Comparison of ENCODE assay signal across 12 cellular contexts in the genomic region with DNA sequence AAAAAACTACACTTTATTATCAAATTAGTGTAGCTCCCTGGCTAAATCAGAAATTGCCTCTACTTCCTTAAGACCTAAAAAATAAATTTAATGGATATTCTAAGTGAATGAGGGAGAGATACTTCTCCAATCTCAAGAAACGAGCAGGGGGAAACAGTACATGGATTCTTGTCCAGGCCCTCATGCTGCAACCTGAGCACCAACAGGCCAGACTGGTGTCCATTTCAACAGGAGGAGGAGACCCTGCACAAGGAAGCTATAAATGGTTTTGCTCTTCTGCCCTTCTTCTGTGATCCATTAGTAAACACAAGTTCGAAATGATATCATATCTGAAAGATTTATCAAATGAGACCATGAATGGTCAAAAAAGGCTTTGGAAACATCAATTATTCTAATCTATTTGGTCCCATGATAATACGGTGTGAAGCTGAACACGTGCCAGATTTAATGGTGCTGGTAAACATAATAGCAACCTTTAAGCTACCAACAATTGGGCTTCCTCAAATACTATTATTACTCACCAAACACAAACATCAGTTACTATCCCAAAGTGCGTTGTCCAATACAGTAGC.
A peak's percentile ranks its signal among the peaks of the same experiment; 100 is the strongest.
DNase-seq lines count a peak whose midpoint lies in the region; ATAC-seq, FAIRE-seq and TF ChIP-seq lines count a peak whose summit lies in the region.
"Had no signal": no experiment of that assay in that cellular context is flagged by ENCODE, and none has a peak within 500 bp of the region (broad histone marks: within the 10 kb centered on the region; RNA-seq: fewer than 3 reads in every experiment).

No MANE protein-coding gene starts in this region.

- DNase-seq in HepG2 (ENCODE audit: low spot score): no peak
- no peak for DNase-seq in right lobe of liver
- peak; percentile 20 for DNase-seq in RPMI7951 (ENCODE audit: low read depth)
- peak; percentile 36 for DNase-seq in glomerular visceral epithelial cell (ENCODE audit: extremely low spot score)
- DNase-seq in type B pancreatic cell (ENCODE audit: extremely low spot score, unreplicated experiment): no peak
- DNase-seq in small intestine: no peak
- DNase-seq: CD8-positive, alpha-beta memory T cell; effector memory CD8-positive, alpha-beta T cell; islet precursor cell; right cardiac atrium had no signal

- no peak for TF ChIP-seq RAD21 in HepG2 (CRISPR knock-in tag; IDR thresholded peaks at IDR 0.05)

- H4K20me1 ChIP-seq in HepG2 (ENCODE audit: insufficient read depth, low read length): no peaks in the 10 kb centered on the region

- POLR2A ChIA-PET in HepG2 (lab: Yijun Ruan, JAX): interaction anchor here (0.6 to 1.2 kb wide), 3 partner anchors 13 to 396 kb away, joined by 3 read pairs; no protein-coding TSS in a partner anchor

- H3K27ac ChIP-seq in HepG2 (ENCODE audit: extremely low read length, insufficient read depth, low read length) (no peak overlapping the region), right lobe of liver (no peak overlapping the region), small intestine (ENCODE audit: low read depth in 1 of 2, low read length in 1 of 2) (no peak overlapping the region)

- no peak overlapping the region for H3K9ac ChIP-seq in HepG2 (ENCODE audit: insufficient read depth, low read depth, low read length)

- H3K9me3 ChIP-seq in HepG2 (ENCODE audit: low read length) (no peaks in the 10 kb centered on the region), right lobe of liver (no peaks in the 10 kb centered on the region), small intestine (ENCODE audit: control insufficient read depth, low read depth) (no peaks in the 10 kb centered on the region)

- CTCF ChIA-PET in HepG2 (lab: Yijun Ruan, JAX; ENCODE audit: low intra/inter-chr PET ratio, low total read pairs): no interaction called here

- ATAC-seq in HepG2: no peak
- no peak for ATAC-seq in right lobe of liver
- ATAC-seq in HG02973 (IDR thresholded peaks at IDR 0.05; ENCODE audit: unreplicated experiment): no peak
- no peak for ATAC-seq in GM18867 (IDR thresholded peaks at IDR 0.05; ENCODE audit: unreplicated experiment)
- ATAC-seq: effector memory CD8-positive, alpha-beta T cell; right cardiac atrium had no signal

- BruUV-seq in HepG2 (replicated peaks; lab: Mats Ljungman, UMichigan): no TSS peak

- 92% methylated on average over 5 of the region's 5 CpGs for WGBS in HepG2 (ENCODE audit: low lambda C conversion rate)
- WGBS in right lobe of liver (ENCODE audit: insufficient coverage, low coverage, low lambda C conversion rate, missing lambda C conversion rate): 79% methylated on average over 5 of the region's 5 CpGs
- 30 to 60% (median 44%) methylated on average over 5 of the region's 5 CpGs for WGBS in small intestine, 3 donors

- peak overlapping the region; percentile 85 for H3K4me3 Mint-ChIP-seq in type B pancreatic cell

- peaks cover 5% of the 10 kb centered on the region for H3K9me3 Mint-ChIP-seq in type B pancreatic cell
- H3K9me3 Mint-ChIP-seq: CD8-positive, alpha-beta memory T cell; effector memory CD8-positive, alpha-beta T cell had no signal

- H3K36me3 Mint-ChIP-seq in type B pancreatic cell: peaks cover 24% of the 10 kb centered on the region
- H3K36me3 Mint-ChIP-seq: CD8-positive, alpha-beta memory T cell had no signal

- H3K79me2 ChIP-seq in HepG2 (ENCODE audit: insufficient read depth, low read length): peaks cover 57% of the 10 kb centered on the region

- H3K4me3 ChIP-seq in HepG2 (replicated peaks in 1 of 3; ENCODE audit: insufficient read depth in 1 of 3, low read depth in 2 of 3, low read length in 3 of 3): no peak overlapping the region
- no peak overlapping the region for H3K4me3 ChIP-seq in right lobe of liver
- H3K4me3 ChIP-seq in small intestine (ENCODE audit: low read depth in 1 of 2, low read length in 2 of 2): no peak overlapping the region

- H3K4me1 ChIP-seq in HepG2 (ENCODE audit: insufficient read depth, low read length) (peaks cover 91% of the 10 kb centered on the region), right lobe of liver (peaks cover 0 to 14% (median 2%) of the 10 kb centered on the region in 4 donors), small intestine (ENCODE audit: control insufficient read depth in 2 of 2, insufficient read depth in 1 of 2, low read depth in 1 of 2, low read length in 1 of 2) (peaks cover 0 to 3% of the 10 kb centered on the region in 2 donors)

- peak overlapping the region; percentile 29; the same call in 1 of the 2 replicates for H3K4me2 ChIP-seq in HepG2 (ENCODE audit: low read depth, low read length)

- intact Hi-C loops in HepG2 (cut with micrococcal nuclease; ENCODE audit: unreplicated experiment): no loop called here
- intact Hi-C loops in right lobe of liver (cut with DNase I): no loop called here

- H3K27me3 ChIP-seq in HepG2 (ENCODE audit: control insufficient read depth in 1 of 2, insufficient read depth in 2 of 2, low read length in 2 of 2): no peaks in the 10 kb centered on the region
- H3K27me3 ChIP-seq in right lobe of liver: no peaks in the 10 kb centered on the region
- no peaks in the 10 kb centered on the region for H3K27me3 ChIP-seq in small intestine (ENCODE audit: control insufficient read depth in 2 of 2, insufficient read depth in 2 of 2, low read length in 2 of 2)

- peaks cover 43% of the 10 kb centered on the region for H3K4me1 Mint-ChIP-seq in type B pancreatic cell (ENCODE audit: unreplicated experiment)

- TF ChIP-seq CTCF in HepG2 (CRISPR knock-in tag; IDR thresholded peaks at IDR 0.05) (no peak), right lobe of liver (IDR thresholded peaks at IDR 0.05) (no peak), type B pancreatic cell (conservative IDR thresholded peaks at IDR 0.05) (no peak)

- no peaks in the 10 kb centered on the region for H3K27me3 Mint-ChIP-seq in type B pancreatic cell

- TF ChIP-seq EP300 in HepG2 (IDR thresholded peaks at IDR 0.05; ENCODE audit: low read depth in 2 of 2, low read length in 2 of 2) (no peak), HepG2 (CRISPR knock-in tag; IDR thresholded peaks at IDR 0.05; ENCODE audit: borderline replicate concordance) (no peak)

- H3K36me3 ChIP-seq in HepG2 (replicated peaks in 1 of 2; ENCODE audit: control insufficient read depth in 1 of 2, insufficient read depth in 2 of 2, low read length in 2 of 2): no peaks in the 10 kb centered on the region
- no peaks in the 10 kb centered on the region for H3K36me3 ChIP-seq in right lobe of liver
- no peaks in the 10 kb centered on the region for H3K36me3 ChIP-seq in small intestine (ENCODE audit: control insufficient read depth in 2 of 2, insufficient read depth in 2 of 2, low read length in 2 of 2)

- in situ Hi-C loops in HepG2 (cut with HindIII; ENCODE audit: extremely low pct_ligation_motif_present, low pct_unique_long_range_greater_than_20kb): no loop called here

- FAIRE-seq in HepG2 (lab: Jason Lieb, UNC): no peak
- no peak for FAIRE-seq in small intestine (lab: Jason Lieb, UNC)

- TF ChIP-seq POLR2A in HepG2 (IDR thresholded peaks at IDR 0.05; ENCODE audit: insufficient read depth in 1 of 2, low read depth in 2 of 2, low read length in 2 of 2) (no peak), right lobe of liver (IDR thresholded peaks at IDR 0.05) (no peak)

- H3K27ac Mint-ChIP-seq in type B pancreatic cell: peak overlapping the region; percentile 98

- H2AFZ ChIP-seq in HepG2 (ENCODE audit: low read length): no peak overlapping the region

TF ChIP-seq in HepG2, 621 proteins besides CTCF, POLR2A, EP300 and RAD21:
- TF ChIP-seq TBL1XR1 (IDR thresholded peaks at IDR 0.05; ENCODE audit: borderline replicate concordance, low read length, partially characterized antibody) (no peak), MIER2 (CRISPR knock-in tag; IDR thresholded peaks at IDR 0.05) (no peak), HOXA3 (CRISPR knock-in tag; IDR thresholded peaks at IDR 0.05) (no peak), HIVEP1 (CRISPR knock-in tag; IDR thresholded peaks at IDR 0.05) (no peak), KLF11 (CRISPR knock-in tag; IDR thresholded peaks at IDR 0.05) (no peak), ZNF724P (CRISPR knock-in tag; IDR thresholded peaks at IDR 0.05; ENCODE audit: borderline replicate concordance) (no peak), GABPA (IDR thresholded peaks at IDR 0.05; ENCODE audit: low read depth, low read length) (no peak), GABPA (CRISPR knock-in tag; IDR thresholded peaks at IDR 0.05; ENCODE audit: low read depth) (no peak), ZNF17 (CRISPR knock-in tag; IDR thresholded peaks at IDR 0.05) (no peak), SNRNP70 (IDR thresholded peaks at IDR 0.05; ENCODE audit: low read depth, low read length) (no peak), MAF1 (CRISPR knock-in tag; IDR thresholded peaks at IDR 0.05; ENCODE audit: borderline replicate concordance) (no peak), GABPB1 (CRISPR knock-in tag; IDR thresholded peaks at IDR 0.05) (no peak), ZNF274 (CRISPR knock-in tag; IDR thresholded peaks at IDR 0.05) (no peak), ZNF282 (IDR thresholded peaks at IDR 0.05; ENCODE audit: partially characterized antibody) (no peak), FOXO1 (CRISPR knock-in tag; IDR thresholded peaks at IDR 0.05) (no peak), ZNF121 (CRISPR knock-in tag; IDR thresholded peaks at IDR 0.05) (no peak)
- TF ChIP-seq, protein P1, sequence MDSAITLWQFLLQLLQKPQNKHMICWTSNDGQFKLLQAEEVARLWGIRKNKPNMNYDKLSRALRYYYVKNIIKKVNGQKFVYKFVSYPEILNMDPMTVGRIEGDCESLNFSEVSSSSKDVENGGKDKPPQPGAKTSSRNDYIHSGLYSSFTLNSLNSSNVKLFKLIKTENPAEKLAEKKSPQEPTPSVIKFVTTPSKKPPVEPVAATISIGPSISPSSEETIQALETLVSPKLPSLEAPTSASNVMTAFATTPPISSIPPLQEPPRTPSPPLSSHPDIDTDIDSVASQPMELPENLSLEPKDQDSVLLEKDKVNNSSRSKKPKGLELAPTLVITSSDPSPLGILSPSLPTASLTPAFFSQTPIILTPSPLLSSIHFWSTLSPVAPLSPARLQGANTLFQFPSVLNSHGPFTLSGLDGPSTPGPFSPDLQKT (CRISPR knock-in tag; IDR thresholded peaks at IDR 0.05; ENCODE audit: borderline replicate concordance): no peak
- TF ChIP-seq, protein P2, sequence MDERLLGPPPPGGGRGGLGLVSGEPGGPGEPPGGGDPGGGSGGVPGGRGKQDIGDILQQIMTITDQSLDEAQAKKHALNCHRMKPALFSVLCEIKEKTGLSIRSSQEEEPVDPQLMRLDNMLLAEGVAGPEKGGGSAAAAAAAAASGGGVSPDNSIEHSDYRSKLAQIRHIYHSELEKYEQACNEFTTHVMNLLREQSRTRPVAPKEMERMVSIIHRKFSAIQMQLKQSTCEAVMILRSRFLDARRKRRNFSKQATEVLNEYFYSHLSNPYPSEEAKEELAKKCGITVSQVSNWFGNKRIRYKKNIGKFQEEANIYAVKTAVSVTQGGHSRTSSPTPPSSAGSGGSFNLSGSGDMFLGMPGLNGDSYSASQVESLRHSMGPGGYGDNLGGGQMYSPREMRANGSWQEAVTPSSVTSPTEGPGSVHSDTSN (CRISPR knock-in tag; IDR thresholded peaks at IDR 0.05): no peak
TF ChIP-seq in HepG2: peak in this region for 0.

Comparison
In these comparisons a context has a peak if more than half of its experiments do, and no peak if none do; other contexts are left out.
1. DNase-seq: peak in RPMI7951 (single experiment) and glomerular visceral epithelial cell (single experiment); none in HepG2 (single experiment), right lobe of liver (0 of 3), type B pancreatic cell (single experiment) and small intestine (single experiment).